Comparison of ENCODE assay signal across 8 cellular contexts in the genomic region with DNA sequence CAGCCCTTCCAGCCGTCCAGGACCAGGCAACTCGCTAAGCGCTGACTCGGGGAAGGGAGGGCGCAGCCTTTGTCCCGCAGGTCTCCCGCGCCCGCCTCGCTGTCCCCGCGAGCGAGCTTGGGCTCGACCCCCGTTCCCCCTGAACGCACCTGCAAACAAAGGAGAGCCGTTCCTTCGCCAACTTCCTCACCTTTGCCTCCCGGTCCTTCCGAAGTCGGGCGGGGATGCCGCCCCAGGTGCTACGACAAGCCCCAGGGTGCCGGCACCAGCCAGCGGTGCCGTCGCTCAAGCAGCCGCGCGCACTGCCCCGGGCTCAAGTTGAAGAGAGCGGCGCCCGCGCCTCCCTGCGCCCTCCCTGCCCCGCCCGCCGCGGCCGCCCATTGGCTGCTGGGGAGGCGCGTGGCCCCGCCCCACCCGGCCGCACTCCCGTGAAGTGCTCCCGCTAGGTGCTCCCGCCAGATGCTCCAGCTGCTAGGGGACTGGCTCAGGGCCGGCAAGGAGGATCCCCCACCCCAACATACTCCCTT.
DNase-seq lines count a peak whose midpoint lies in the region; ATAC-seq, FAIRE-seq and TF ChIP-seq lines count a peak whose summit lies in the region.

No MANE protein-coding gene starts in this region.

- H4K20me1 ChIP-seq in GM23248 (ENCODE audit: insufficient read depth) (no peaks in the 10 kb centered on the region), HepG2 (ENCODE audit: insufficient read depth, low read length) (no peaks in the 10 kb centered on the region)

- H3K4me3 Mint-ChIP-seq in WTC11, result peak overlapping the region; percentile 85

- TF ChIP-seq RAD21 in HepG2 (CRISPR knock-in tag; IDR thresholded peaks at IDR 0.05), result no peak

- H3K9me3 ChIP-seq in GM23248 (ENCODE audit: low read depth) (no peaks in the 10 kb centered on the region), colonic mucosa (no peaks in the 10 kb centered on the region), HepG2 (ENCODE audit: low read length) (no peaks in the 10 kb centered on the region)

- TF ChIP-seq POLR2A in HepG2 (IDR thresholded peaks at IDR 0.05; ENCODE audit: insufficient read depth in 1 of 2, low read depth in 2 of 2, low read length in 2 of 2), result no peak

- CTCF ChIA-PET in WTC11 (lab: Charles Lee), result interaction anchor here (0.7 to 4.4 kb wide), 6 partner anchors 9 to 858 kb away, joined by 3 to 28 read pairs (median 8); no protein-coding TSS in a partner anchor
- CTCF ChIA-PET in HepG2 (lab: Yijun Ruan, JAX; ENCODE audit: low intra/inter-chr PET ratio, low total read pairs), result no interaction called here

- H2AFZ ChIP-seq in GM23248, result peak overlapping the region; percentile 30; the same call in 1 of the 2 replicates
- H2AFZ ChIP-seq in HepG2 (ENCODE audit: low read length), result no peak overlapping the region

- H3K9ac ChIP-seq in GM23248, result no peak overlapping the region
- H3K9ac ChIP-seq in colonic mucosa (ENCODE audit: low read depth in 2 of 2, low read length in 2 of 2), result no peak overlapping the region
- no peak overlapping the region for H3K9ac ChIP-seq in HepG2 (ENCODE audit: insufficient read depth, low read depth, low read length)

- peak; percentile 90 for DNase-seq in GM03348 (ENCODE audit: low spot score)
- peak; percentile 61 for DNase-seq in GM23248
- DNase-seq in NCI-H1048 (lab: John Stamatoyannopoulos, UW), result peak; percentile 59
- peak; percentile 87 for DNase-seq in WTC11 (ENCODE audit: low spot score)
- DNase-seq in colonic mucosa, result peak; percentile 74
- no peak for DNase-seq in HepG2 (ENCODE audit: low spot score)
- peak; percentile 43 to 55 for DNase-seq in stimulated activated CD4-positive, alpha-beta T cell treated with anti-CD3 and anti-CD28 coated beads, Interleukin-4, amount 100 ng/mL, for 48 hours (ENCODE audit: low read depth in 2 of 2)
- DNase-seq in UCSD-AML1 (lab: John Stamatoyannopoulos, UW; ENCODE audit: unreplicated experiment), result no peak

- H3K4me2 ChIP-seq in GM23248 (ENCODE audit: unreplicated experiment) (peak overlapping the region; percentile 51), HepG2 (ENCODE audit: low read depth, low read length) (no peak overlapping the region)

- H3K4me3 ChIP-seq in GM23248 (peak overlapping the region; percentile 34), colonic mucosa (peak overlapping the region; percentile 27), HepG2 (replicated peaks in 1 of 3; ENCODE audit: insufficient read depth in 1 of 3, low read depth in 2 of 3, low read length in 3 of 3) (no peak overlapping the region)

- peaks cover 13% of the 10 kb centered on the region for H3K4me1 Mint-ChIP-seq in WTC11

- intact Hi-C loops in colonic mucosa (cut with DNase I), result no loop called here
- intact Hi-C loops in HepG2 (cut with micrococcal nuclease; ENCODE audit: unreplicated experiment), result no loop called here

- H3K79me2 ChIP-seq in GM23248 (ENCODE audit: insufficient read depth), result no peaks in the 10 kb centered on the region
- H3K79me2 ChIP-seq in HepG2 (ENCODE audit: insufficient read depth, low read length), result no peaks in the 10 kb centered on the region

- ATAC-seq in WTC11, result peak; percentile 98
- no peak for ATAC-seq in HepG2

- WGBS in GM23248 (ENCODE audit: low coverage in 1 of 2, low lambda C conversion rate in 2 of 2, missing lambda C conversion rate in 2 of 2), 2 experiments, result 22 to 23% methylated on average over 31 to 51 of the region's 51 CpGs
- 98% methylated on average over 46 of the region's 51 CpGs for WGBS in HepG2 (ENCODE audit: low lambda C conversion rate)

- no peaks in the 10 kb centered on the region for H3K27me3 ChIP-seq in GM23248 (replicated peaks; ENCODE audit: insufficient read depth)
- H3K27me3 ChIP-seq in colonic mucosa, result no peaks in the 10 kb centered on the region
- no peaks in the 10 kb centered on the region for H3K27me3 ChIP-seq in HepG2 (ENCODE audit: control insufficient read depth in 1 of 2, insufficient read depth in 2 of 2, low read length in 2 of 2)

- H3K4me1 ChIP-seq in GM23248 (ENCODE audit: insufficient read depth) (no peaks in the 10 kb centered on the region), colonic mucosa (peaks cover 3% of the 10 kb centered on the region), HepG2 (ENCODE audit: insufficient read depth, low read length) (no peaks in the 10 kb centered on the region)

- H3F3A ChIP-seq in GM23248 (ENCODE audit: insufficient read depth), result no peaks in the 10 kb centered on the region

- no peak overlapping the region for H3K27ac Mint-ChIP-seq in WTC11

- POLR2A ChIA-PET in WTC11 (lab: Charles Lee) (no interaction called here), HepG2 (lab: Yijun Ruan, JAX) (no interaction called here)

- H3K27ac ChIP-seq in GM23248, result no peak overlapping the region
- H3K27ac ChIP-seq in colonic mucosa, result no peak overlapping the region
- H3K27ac ChIP-seq in HepG2 (ENCODE audit: extremely low read length, insufficient read depth, low read length), result no peak overlapping the region

- peaks cover 13% of the 10 kb centered on the region; the same call in 1 of the 2 replicates for H3K36me3 Mint-ChIP-seq in WTC11

- no peaks in the 10 kb centered on the region for H3K9me2 ChIP-seq in GM23248 (ENCODE audit: insufficient read depth)

- no peaks in the 10 kb centered on the region for H3K27me3 Mint-ChIP-seq in WTC11 (ENCODE audit: low read depth)

- TF ChIP-seq EP300 in HepG2 (IDR thresholded peaks at IDR 0.05; ENCODE audit: low read depth in 2 of 2, low read length in 2 of 2) (no peak), HepG2 (CRISPR knock-in tag; IDR thresholded peaks at IDR 0.05; ENCODE audit: borderline replicate concordance) (no peak)

- TF ChIP-seq CTCF in WTC11 (IDR thresholded peaks at IDR 0.05) (no peak), colonic mucosa (IDR thresholded peaks at IDR 0.05) (no peak), HepG2 (CRISPR knock-in tag; IDR thresholded peaks at IDR 0.05) (no peak)

- in situ Hi-C loops in GM23248 (cut with MboI) (no loop called here), HepG2 (cut with HindIII; ENCODE audit: extremely low pct_ligation_motif_present, low pct_unique_long_range_greater_than_20kb) (no loop called here)

- no peak for FAIRE-seq in HepG2 (lab: Jason Lieb, UNC)

- H3K9me3 Mint-ChIP-seq in WTC11, result no peaks in the 10 kb centered on the region

- no peaks in the 10 kb centered on the region for H3K36me3 ChIP-seq in GM23248 (ENCODE audit: low read depth)
- H3K36me3 ChIP-seq in colonic mucosa, result no peaks in the 10 kb centered on the region
- H3K36me3 ChIP-seq in HepG2 (replicated peaks in 1 of 2; ENCODE audit: control insufficient read depth in 1 of 2, insufficient read depth in 2 of 2, low read length in 2 of 2), result no peaks in the 10 kb centered on the region; a peak in 1 of 5 replicates

- no TSS peak for BruUV-seq in HepG2 (replicated peaks; lab: Mats Ljungman, UMichigan)

TF ChIP-seq in WTC11, 78 proteins besides CTCF, POLR2A, EP300 and RAD21 (continues in another document):
- TF ChIP-seq E2F4 (CRISPR knock-in tag; IDR thresholded peaks at IDR 0.05; ENCODE audit: borderline replicate concordance, low read depth) (no peak), TEAD1 (CRISPR knock-in tag; IDR thresholded peaks at IDR 0.05) (no peak), CREM (CRISPR knock-in tag; IDR thresholded peaks at IDR 0.05) (peak; percentile 59; the same call in 1 of the 2 replicates), NFYB (CRISPR knock-in tag; conservative IDR thresholded peaks at IDR 0.05; ENCODE audit: low read depth) (peak; percentile 79)
- TF ChIP-seq, protein P1, sequence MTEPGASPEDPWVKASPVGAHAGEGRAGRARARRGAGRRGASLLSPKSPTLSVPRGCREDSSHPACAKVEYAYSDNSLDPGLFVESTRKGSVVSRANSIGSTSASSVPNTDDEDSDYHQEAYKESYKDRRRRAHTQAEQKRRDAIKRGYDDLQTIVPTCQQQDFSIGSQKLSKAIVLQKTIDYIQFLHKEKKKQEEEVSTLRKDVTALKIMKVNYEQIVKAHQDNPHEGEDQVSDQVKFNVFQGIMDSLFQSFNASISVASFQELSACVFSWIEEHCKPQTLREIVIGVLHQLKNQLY (CRISPR knock-in tag; IDR thresholded peaks at IDR 0.05), result no peak

TF ChIP-seq in HepG2, 621 proteins besides CTCF, POLR2A, EP300 and RAD21:
- TF ChIP-seq JDP2 (CRISPR knock-in tag; IDR thresholded peaks at IDR 0.05; ENCODE audit: borderline replicate concordance), result no peak
- TF ChIP-seq ZNF263 (CRISPR knock-in tag; IDR thresholded peaks at IDR 0.05), result peak; percentile 67

Comparison
In these comparisons a context has a peak if more than half of its experiments do, and no peak if none do; other contexts are left out.
1. DNase-seq: peak in GM03348 (single experiment), GM23248 (single experiment), NCI-H1048 (single experiment), WTC11 (single experiment), colonic mucosa (single experiment) and stimulated activated CD4-positive, alpha-beta T cell treated with anti-CD3 and anti-CD28 coated beads, Interleukin-4, amount 100 ng/mL, for 48 hours (2 of 2); none in HepG2 (single experiment) and UCSD-AML1 (single experiment).
2. H3K4me3 ChIP-seq: peak in GM23248 (single experiment) and colonic mucosa (single experiment); none in HepG2 (0 of 3).